ENCODE assay signal across 23 cellular contexts in genomic region chr5:59157001-59157527, GRCh38.
DNase-seq lines count a peak whose midpoint lies in the region; ATAC-seq, FAIRE-seq and TF ChIP-seq lines count a peak whose summit lies in the region.
"Had no signal": no experiment of that assay in that cellular context is flagged by ENCODE, and none has a peak within 500 bp of the region (broad histone marks: within the 10 kb centered on the region; RNA-seq: fewer than 3 reads in every experiment).

No MANE protein-coding gene starts in this region.

- H3K9me3 Mint-ChIP-seq in CD8-positive, alpha-beta memory T cell: no peaks in the 10 kb centered on the region
- H3K9me3 Mint-ChIP-seq: CD14-positive monocyte had no signal

- H3K36me3 ChIP-seq in HepG2 (replicated peaks in 1 of 2; ENCODE audit: control insufficient read depth in 1 of 2, insufficient read depth in 2 of 2, low read length in 2 of 2): no peaks in the 10 kb centered on the region
- H3K36me3 ChIP-seq in right lobe of liver: no peaks in the 10 kb centered on the region
- no peaks in the 10 kb centered on the region for H3K36me3 ChIP-seq in parathyroid adenoma (ENCODE audit: control insufficient read depth, insufficient read depth, low read length)
- no peaks in the 10 kb centered on the region for H3K36me3 ChIP-seq in CD8-positive, alpha-beta memory T cell (ENCODE audit: insufficient read depth, low read length)
- H3K36me3 ChIP-seq: MG63 had no signal

- H3K9ac ChIP-seq in HepG2 (ENCODE audit: insufficient read depth, low read depth, low read length): no peak overlapping the region
- no peak overlapping the region for H3K9ac ChIP-seq in parathyroid adenoma

- 46% methylated on average over 5 of the region's 5 CpGs for WGBS in HepG2 (ENCODE audit: low lambda C conversion rate)
- WGBS in right lobe of liver (ENCODE audit: insufficient coverage, low coverage, low lambda C conversion rate, missing lambda C conversion rate): 61% methylated on average over 5 of the region's 5 CpGs

- TF ChIP-seq CTCF in HepG2 (CRISPR knock-in tag; IDR thresholded peaks at IDR 0.05): no peak
- TF ChIP-seq CTCF in right lobe of liver (IDR thresholded peaks at IDR 0.05): no peak
- no peak for TF ChIP-seq CTCF in parathyroid adenoma (IDR thresholded peaks at IDR 0.05)

- CTCF ChIA-PET in HepG2 (lab: Yijun Ruan, JAX; ENCODE audit: low intra/inter-chr PET ratio, low total read pairs): no interaction called here
- CTCF ChIA-PET in CD8-positive, alpha-beta memory T cell (lab: Charles Lee): interaction anchor here (1.7 kb wide), 1 partner anchor 266 kb away, joined by 3 read pairs; no protein-coding TSS in a partner anchor

- no peaks in the 10 kb centered on the region for H3K79me2 ChIP-seq in HepG2 (ENCODE audit: insufficient read depth, low read length)
- no peaks in the 10 kb centered on the region for H3K79me2 ChIP-seq in parathyroid adenoma

- FAIRE-seq in HepG2 (lab: Jason Lieb, UNC): no peak
- FAIRE-seq: D721Med, GM19239, H54, RCC 7860 had no signal

- in situ Hi-C loops in HepG2 (cut with HindIII; ENCODE audit: extremely low pct_ligation_motif_present, low pct_unique_long_range_greater_than_20kb): no loop called here

- no peaks in the 10 kb centered on the region for H4K20me1 ChIP-seq in HepG2 (ENCODE audit: insufficient read depth, low read length)

- H3K27ac Mint-ChIP-seq in CD8-positive, alpha-beta memory T cell: no peak overlapping the region
- H3K27ac Mint-ChIP-seq: CD14-positive monocyte had no signal

- no peak for TF ChIP-seq POLR2A in HepG2 (IDR thresholded peaks at IDR 0.05; ENCODE audit: insufficient read depth in 1 of 2, low read depth in 2 of 2, low read length in 2 of 2)
- TF ChIP-seq POLR2A in right lobe of liver (IDR thresholded peaks at IDR 0.05): no peak

- DNase-seq in NCI-H2227 (lab: John Stamatoyannopoulos, UW; ENCODE audit: unreplicated experiment): peak; percentile 7
- DNase-seq in NCI-H2227 treated with DMSO at 0.1 percent for 48 hours (lab: John Stamatoyannopoulos, UW): no peak
- DNase-seq in HepG2 (ENCODE audit: low spot score): no peak
- DNase-seq in right lobe of liver: no peak
- no peak for DNase-seq in CD8-positive, alpha-beta memory T cell
- no peak for DNase-seq in C1 segment of cervical spinal cord (lab: John Stamatoyannopoulos, UW)
- DNase-seq in GM03348 (ENCODE audit: low spot score): no peak
- DNase-seq: EL, GF-D8, Kasumi-1, MG63, NCI-H1436, NCI-H187 treated with DMSO at 0.1 percent for 48 hours, NCI-H2107, NCI-H345, NCI-H524, OCI-M1 had no signal

- H2AFZ ChIP-seq in HepG2 (ENCODE audit: low read length): no peak overlapping the region
- H2AFZ ChIP-seq in parathyroid adenoma: peak overlapping the region; percentile 14

- TF ChIP-seq RAD21 in HepG2 (CRISPR knock-in tag; IDR thresholded peaks at IDR 0.05): no peak

- no peak overlapping the region for H3K4me3 ChIP-seq in HepG2 (replicated peaks in 1 of 3; ENCODE audit: insufficient read depth in 1 of 3, low read depth in 2 of 3, low read length in 3 of 3)
- no peak overlapping the region for H3K4me3 ChIP-seq in right lobe of liver
- no peak overlapping the region for H3K4me3 ChIP-seq in parathyroid adenoma (ENCODE audit: low read depth, low read length)
- no peak overlapping the region for H3K4me3 ChIP-seq in CD8-positive, alpha-beta memory T cell (ENCODE audit: low read length)
- H3K4me3 ChIP-seq: MG63 had no signal

- POLR2A ChIA-PET in HepG2 (lab: Yijun Ruan, JAX): no interaction called here
- POLR2A ChIA-PET in CD8-positive, alpha-beta memory T cell (lab: Charles Lee): interaction anchor here (0.6 kb wide), 1 partner anchor 139 kb away, joined by 3 read pairs; no protein-coding TSS in a partner anchor

- no TSS peak for BruUV-seq in HepG2 (replicated peaks; lab: Mats Ljungman, UMichigan)

- no peak overlapping the region for H3K4me2 ChIP-seq in HepG2 (ENCODE audit: low read depth, low read length)
- H3K4me2 ChIP-seq in parathyroid adenoma (ENCODE audit: low read length): peak overlapping the region; percentile 18

- TF ChIP-seq EP300 in HepG2 (IDR thresholded peaks at IDR 0.05; ENCODE audit: low read depth in 2 of 2, low read length in 2 of 2) (no peak), HepG2 (CRISPR knock-in tag; IDR thresholded peaks at IDR 0.05; ENCODE audit: borderline replicate concordance) (no peak)

- intact Hi-C loops in HepG2 (cut with micrococcal nuclease; ENCODE audit: unreplicated experiment) (no loop called here), right lobe of liver (cut with DNase I) (no loop called here)

- no peak overlapping the region for H3K27ac ChIP-seq in HepG2 (ENCODE audit: extremely low read length, insufficient read depth, low read length)
- no peak overlapping the region for H3K27ac ChIP-seq in right lobe of liver
- H3K27ac ChIP-seq in parathyroid adenoma: peak overlapping the region; percentile 58
- no peak overlapping the region for H3K27ac ChIP-seq in CD8-positive, alpha-beta memory T cell (ENCODE audit: low read depth, low read length)

- H3K4me1 Mint-ChIP-seq in CD8-positive, alpha-beta memory T cell: peaks cover 0 to 10% (median 5%) of the 10 kb centered on the region in 3 donors
- H3K4me1 Mint-ChIP-seq: CD14-positive monocyte had no signal

- H3K4me1 ChIP-seq in HepG2 (ENCODE audit: insufficient read depth, low read length) (peaks cover 16% of the 10 kb centered on the region), right lobe of liver (peaks cover 0 to 5% (median 0%) of the 10 kb centered on the region in 4 donors), parathyroid adenoma (no peaks in the 10 kb centered on the region)
- peaks cover 17% of the 10 kb centered on the region for H3K4me1 ChIP-seq in CD8-positive, alpha-beta memory T cell (ENCODE audit: insufficient read depth, low read length)

- no peaks in the 10 kb centered on the region for H3K27me3 ChIP-seq in HepG2 (ENCODE audit: control insufficient read depth in 1 of 2, insufficient read depth in 2 of 2, low read length in 2 of 2)
- H3K27me3 ChIP-seq in right lobe of liver: no peaks in the 10 kb centered on the region
- H3K27me3 ChIP-seq in parathyroid adenoma (ENCODE audit: control insufficient read depth, insufficient read depth, low read length): no peaks in the 10 kb centered on the region
- H3K27me3 ChIP-seq in CD8-positive, alpha-beta memory T cell (ENCODE audit: insufficient read depth, low read length, poor library complexity, severe bottlenecking): no peaks in the 10 kb centered on the region
- H3K27me3 ChIP-seq: MG63 had no signal

- ATAC-seq in HepG2 (no peak), right lobe of liver (no peak)

- no peaks in the 10 kb centered on the region for H3K27me3 Mint-ChIP-seq in CD8-positive, alpha-beta memory T cell

- no peaks in the 10 kb centered on the region for H3K36me3 Mint-ChIP-seq in CD8-positive, alpha-beta memory T cell
- H3K36me3 Mint-ChIP-seq: CD14-positive monocyte had no signal

- H3K9me3 ChIP-seq in HepG2 (ENCODE audit: low read length): no peaks in the 10 kb centered on the region
- no peaks in the 10 kb centered on the region for H3K9me3 ChIP-seq in right lobe of liver
- no peaks in the 10 kb centered on the region for H3K9me3 ChIP-seq in parathyroid adenoma (ENCODE audit: control insufficient read depth, low read length)
- H3K9me3 ChIP-seq in CD8-positive, alpha-beta memory T cell (ENCODE audit: low read length): no peaks in the 10 kb centered on the region
- H3K9me3 ChIP-seq: MG63 had no signal

- H3K4me3 Mint-ChIP-seq in CD8-positive, alpha-beta memory T cell: no peak overlapping the region
- H3K4me3 Mint-ChIP-seq: CD14-positive monocyte had no signal

TF ChIP-seq in HepG2, 621 proteins besides CTCF, POLR2A, EP300 and RAD21:
- TF ChIP-seq MAFK (conservative IDR thresholded peaks at IDR 0.05 in 1 of 2, IDR thresholded peaks at IDR 0.05 in 1 of 2; ENCODE audit: low read length in 2 of 2) (peak; percentile 93), MAFF (IDR thresholded peaks at IDR 0.05; ENCODE audit: low read depth, low read length) (peak; percentile 94), GATA4 (IDR thresholded peaks at IDR 0.05; ENCODE audit: borderline replicate concordance, low read depth) (no peak)
